ENCODE assay signal across 11 cellular contexts in the genomic region with DNA sequence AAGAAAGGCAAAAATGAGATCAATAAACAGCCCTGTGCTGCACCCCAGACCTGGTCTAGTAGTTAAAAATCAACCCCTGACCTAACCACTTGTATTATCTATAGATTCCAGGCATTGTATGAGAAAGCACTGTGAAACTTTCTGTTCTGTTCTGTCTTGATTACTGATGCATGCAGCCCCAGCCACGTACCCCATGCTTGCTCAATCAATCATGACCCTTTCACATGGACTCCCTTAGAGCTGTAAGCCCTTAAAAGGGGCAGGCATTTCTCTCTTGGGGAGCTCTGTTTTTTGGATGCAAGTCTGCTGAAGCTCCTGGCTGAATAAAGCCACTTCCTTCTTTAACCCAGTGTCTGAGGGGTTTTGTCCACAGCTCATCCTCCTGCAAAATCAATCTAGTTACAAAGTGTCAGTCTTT. TPM values are rescaled to one million over a fixed set of nuclear protein-coding genes. Genes with fewer than 3 reads are reported as not detected.
DNase-seq lines count a peak whose midpoint lies in the region; ATAC-seq and TF ChIP-seq lines count a peak whose summit lies in the region.
"Had no signal": no experiment of that assay in that cellular context is flagged by ENCODE, and none has a peak within 500 bp of the region (broad histone marks: within the 10 kb centered on the region; RNA-seq: fewer than 3 reads in every experiment).

No MANE protein-coding gene starts in this region.

- no peaks in the 10 kb centered on the region for H3K4me1 ChIP-seq in hepatocyte (ENCODE audit: insufficient read depth)
- no peaks in the 10 kb centered on the region for H3K4me1 ChIP-seq in suprapubic skin

- no peaks in the 10 kb centered on the region for H3K9me2 ChIP-seq in hepatocyte (replicated peaks; ENCODE audit: insufficient read depth)

- 68% methylated on average over 1 of the region's 1 CpG for WGBS in hepatocyte (ENCODE audit: low lambda C conversion rate, missing lambda C conversion rate)
- WGBS in suprapubic skin, result 93% methylated on average over 1 of the region's 1 CpG

- ATAC-seq in GM18907 (IDR thresholded peaks at IDR 0.05; ENCODE audit: unreplicated experiment) (peak; percentile 97), GM21825 (IDR thresholded peaks at IDR 0.05; ENCODE audit: unreplicated experiment) (peak; percentile 94), HG03378 (IDR thresholded peaks at IDR 0.05; ENCODE audit: unreplicated experiment) (peak; percentile 98)

- H3K9me3 ChIP-seq in hepatocyte (ENCODE audit: low read depth), result no peaks in the 10 kb centered on the region
- peaks cover 4% of the 10 kb centered on the region for H3K9me3 ChIP-seq in suprapubic skin

- H3K4me3 ChIP-seq in hepatocyte, result no peak overlapping the region
- H3K4me3 ChIP-seq in suprapubic skin, result no peak overlapping the region

- no peak for TF ChIP-seq EP300 in suprapubic skin (IDR thresholded peaks at IDR 0.05)

- H3K27me3 ChIP-seq in hepatocyte, result no peaks in the 10 kb centered on the region
- H3K27me3 ChIP-seq in suprapubic skin, result no peaks in the 10 kb centered on the region

- H3K27ac ChIP-seq in hepatocyte (no peak overlapping the region), suprapubic skin (no peak overlapping the region)

- no peak overlapping the region for H2AFZ ChIP-seq in hepatocyte

- no peaks in the 10 kb centered on the region for H4K20me1 ChIP-seq in hepatocyte (ENCODE audit: insufficient read depth, poor library complexity, severe bottlenecking)

- no peaks in the 10 kb centered on the region for H3K79me2 ChIP-seq in hepatocyte

- no peaks in the 10 kb centered on the region for H3K36me3 ChIP-seq in hepatocyte (replicated peaks; ENCODE audit: insufficient read depth, low read depth)
- H3K36me3 ChIP-seq in suprapubic skin, result no peaks in the 10 kb centered on the region

- no peak for TF ChIP-seq POLR2A in suprapubic skin (IDR thresholded peaks at IDR 0.05)

- H3K4me2 ChIP-seq in hepatocyte, result peak overlapping the region; percentile 50

- no peak for TF ChIP-seq CTCF in hepatocyte (IDR thresholded peaks at IDR 0.05; ENCODE audit: poor library complexity)
- TF ChIP-seq CTCF in GM20000 (IDR thresholded peaks at IDR 0.05; ENCODE audit: extremely low read depth, missing control alignments), result no peak
- no peak for TF ChIP-seq CTCF in suprapubic skin (IDR thresholded peaks at IDR 0.05)

- DNase-seq in hepatocyte (ENCODE audit: low spot score) (no peak), middle frontal gyrus (ENCODE audit: extremely low spot score, low spot score) (no peak), NCI-H524 treated with DMSO at 0.1 percent for 48 hours (lab: John Stamatoyannopoulos, UW) (no peak), GM20000 (ENCODE audit: low spot score) (no peak), suprapubic skin (ENCODE audit: low spot score in 2 of 2) (no peak)
- DNase-seq: DMS53, NCI-H2107, substantia nigra had no signal

RNA-seq across cellular contexts. Expression of a gene that starts 24.2 kb away (rescaled TPM):
- total RNA-seq in hepatocyte (0.90 and 2.4 TPM in 2 replicates), suprapubic skin (10 to 100 TPM; 11.1 to 31.1 (median 17.1) TPM)
- polyA plus RNA-seq in hepatocyte, result 1.3 and 2.4 TPM in 2 replicates
